In the genomic region with DNA sequence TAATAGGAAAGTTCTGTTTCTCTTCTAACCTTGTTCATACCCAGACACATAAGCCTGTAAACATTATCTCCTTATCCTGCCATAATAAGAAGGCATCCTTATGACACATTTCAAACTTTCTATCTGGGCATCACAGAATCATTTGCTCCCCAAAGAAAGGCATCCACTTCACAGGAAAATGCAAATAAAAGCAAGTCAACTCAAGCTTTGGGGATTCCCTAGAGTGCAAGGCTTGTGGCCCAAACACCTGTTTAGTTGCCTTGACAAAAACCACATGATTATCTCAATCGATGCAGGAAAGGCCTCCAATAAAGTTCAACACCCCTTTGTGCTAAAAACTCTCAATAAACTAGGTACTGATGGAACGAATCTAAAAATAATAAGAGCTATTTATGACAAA, we compare ENCODE assay signal across 14 cellular contexts.
DNase-seq lines count a peak whose midpoint lies in the region; ATAC-seq and TF ChIP-seq lines count a peak whose summit lies in the region.
"Had no signal": no experiment of that assay in that cellular context is flagged by ENCODE, and none has a peak within 500 bp of the region (broad histone marks: within the 10 kb centered on the region; RNA-seq: fewer than 3 reads in every experiment).

No MANE protein-coding gene starts in this region.

- H3K4me1 Mint-ChIP-seq in naive thymus-derived CD8-positive, alpha-beta T cell, result no peaks in the 10 kb centered on the region
- H3K4me1 Mint-ChIP-seq in effector memory CD8-positive, alpha-beta T cell (ENCODE audit: low read depth in 2 of 2), result no peaks in the 10 kb centered on the region

- H3F3A ChIP-seq in MM.1S (ENCODE audit: insufficient read depth, low read length) (peaks cover 22% of the 10 kb centered on the region; the same call in 1 of the 2 replicates), smooth muscle cell (ENCODE audit: low read depth) (no peaks in the 10 kb centered on the region)

- H3K4me2 ChIP-seq in MM.1S (ENCODE audit: low read depth, low read length) (peak overlapping the region; percentile 38; the same call in 1 of the 2 replicates), smooth muscle cell (no peak overlapping the region)
- H3K4me2 ChIP-seq: hepatocyte had no signal

- H3K36me3 ChIP-seq in MM.1S (replicated peaks; ENCODE audit: insufficient read depth, low read length) (no peaks in the 10 kb centered on the region), smooth muscle cell (ENCODE audit: low read depth) (no peaks in the 10 kb centered on the region)

- H3K4me3 ChIP-seq in MM.1S (ENCODE audit: low read length) (no peak overlapping the region), smooth muscle cell (no peak overlapping the region)
- H3K4me3 ChIP-seq: hepatocyte, lung had no signal

- DNase-seq in MM.1S (peak; percentile 72), cerebellar nuclear complex (lab: John Stamatoyannopoulos, UW) (no peak), smooth muscle cell (lab: John Stamatoyannopoulos, UW; ENCODE audit: unreplicated experiment) (no peak)
- DNase-seq in naive thymus-derived CD8-positive, alpha-beta T cell, result no peak
- DNase-seq in effector memory CD8-positive, alpha-beta T cell, result no peak
- DNase-seq: CD8-positive, alpha-beta T cell; NCI-H187 treated with DMSO at 0.1 percent for 48 hours; substantia nigra had no signal

- H3K27me3 Mint-ChIP-seq in naive thymus-derived CD8-positive, alpha-beta T cell, result peaks cover 0 to 18% (median 3%) of the 10 kb centered on the region in 5 donors
- H3K27me3 Mint-ChIP-seq in effector memory CD8-positive, alpha-beta T cell, result no peaks in the 10 kb centered on the region

- POLR2A ChIA-PET in naive thymus-derived CD8-positive, alpha-beta T cell (lab: Charles Lee), result no interaction called here

- no peaks in the 10 kb centered on the region for H3K9me2 ChIP-seq in MM.1S (replicated peaks; ENCODE audit: insufficient read depth, low read length)

- no peaks in the 10 kb centered on the region for H3K9me3 Mint-ChIP-seq in naive thymus-derived CD8-positive, alpha-beta T cell
- no peaks in the 10 kb centered on the region for H3K9me3 Mint-ChIP-seq in effector memory CD8-positive, alpha-beta T cell
- H3K9me3 Mint-ChIP-seq: CD8-positive, alpha-beta T cell had no signal

- H3K79me2 ChIP-seq in MM.1S (ENCODE audit: low read length) (no peaks in the 10 kb centered on the region), smooth muscle cell (ENCODE audit: low read depth) (no peaks in the 10 kb centered on the region)
- H3K79me2 ChIP-seq: hepatocyte, parathyroid adenoma had no signal

- WGBS in smooth muscle cell (ENCODE audit: low lambda C conversion rate), result 70% methylated on average over 2 of the region's 2 CpGs

- no peak overlapping the region for H2AFZ ChIP-seq in MM.1S (ENCODE audit: low read length)
- H2AFZ ChIP-seq in smooth muscle cell (ENCODE audit: low read depth), result no peak overlapping the region
- H2AFZ ChIP-seq: hepatocyte, parathyroid adenoma had no signal

- H3K36me3 Mint-ChIP-seq in naive thymus-derived CD8-positive, alpha-beta T cell, result no peaks in the 10 kb centered on the region
- no peaks in the 10 kb centered on the region for H3K36me3 Mint-ChIP-seq in effector memory CD8-positive, alpha-beta T cell (ENCODE audit: insufficient read depth)
- H3K36me3 Mint-ChIP-seq: CD8-positive, alpha-beta T cell had no signal

- H3K4me3 Mint-ChIP-seq in naive thymus-derived CD8-positive, alpha-beta T cell, result no peak overlapping the region
- no peak overlapping the region for H3K4me3 Mint-ChIP-seq in effector memory CD8-positive, alpha-beta T cell
- H3K4me3 Mint-ChIP-seq: CD8-positive, alpha-beta T cell had no signal

- peaks cover 3% of the 10 kb centered on the region; the same call in 1 of the 2 replicates for H3K27me3 ChIP-seq in MM.1S (replicated peaks; ENCODE audit: insufficient read depth, low read length)
- H3K27me3 ChIP-seq in smooth muscle cell (ENCODE audit: low read depth), result no peaks in the 10 kb centered on the region
- H3K27me3 ChIP-seq: hepatocyte had no signal

- H3K27ac ChIP-seq in MM.1S (ENCODE audit: low read length) (no peak overlapping the region), smooth muscle cell (ENCODE audit: low read depth) (no peak overlapping the region)
- H3K27ac ChIP-seq: hepatocyte, parathyroid adenoma had no signal

- no peak overlapping the region for H3K27ac Mint-ChIP-seq in naive thymus-derived CD8-positive, alpha-beta T cell
- H3K27ac Mint-ChIP-seq in effector memory CD8-positive, alpha-beta T cell, result no peak overlapping the region
- H3K27ac Mint-ChIP-seq: CD8-positive, alpha-beta T cell had no signal

- no peaks in the 10 kb centered on the region for H4K20me1 ChIP-seq in MM.1S (ENCODE audit: insufficient read depth, low read length)
- H4K20me1 ChIP-seq in smooth muscle cell (ENCODE audit: low read depth), result no peaks in the 10 kb centered on the region

- no peaks in the 10 kb centered on the region for H3K9me3 ChIP-seq in MM.1S (replicated peaks; ENCODE audit: insufficient read depth, low read length)
- no peaks in the 10 kb centered on the region for H3K9me3 ChIP-seq in smooth muscle cell (replicated peaks; ENCODE audit: low read depth)

- H3K9ac ChIP-seq in MM.1S (ENCODE audit: low read length) (no peak overlapping the region), smooth muscle cell (ENCODE audit: low read depth) (no peak overlapping the region)
- H3K9ac ChIP-seq: parathyroid adenoma had no signal

- ATAC-seq in GM18868 (IDR thresholded peaks at IDR 0.05; ENCODE audit: unreplicated experiment), result peak; percentile 94
- ATAC-seq in GM21515 (IDR thresholded peaks at IDR 0.05; ENCODE audit: unreplicated experiment), result peak; percentile 88
- peak; percentile 97 for ATAC-seq in HG03045 (IDR thresholded peaks at IDR 0.05; ENCODE audit: unreplicated experiment)
- ATAC-seq in naive thymus-derived CD8-positive, alpha-beta T cell, result no peak
- ATAC-seq in effector memory CD8-positive, alpha-beta T cell (replicated peaks), result no peak
- ATAC-seq: CD8-positive, alpha-beta T cell had no signal

- H3K4me1 ChIP-seq in MM.1S (ENCODE audit: low read length) (peaks cover 31% of the 10 kb centered on the region), smooth muscle cell (ENCODE audit: low read depth) (no peaks in the 10 kb centered on the region)
- H3K4me1 ChIP-seq: parathyroid adenoma had no signal

- no peak for TF ChIP-seq CTCF in MM.1S (IDR thresholded peaks at IDR 0.05; ENCODE audit: low read length)
- TF ChIP-seq CTCF in smooth muscle cell (IDR thresholded peaks at IDR 0.05; ENCODE audit: borderline replicate concordance, insufficient read depth, poor library complexity, severe bottlenecking), result no peak

Comparison
In these comparisons a context has a peak if more than half of its experiments do, and no peak if none do; other contexts are left out.
1. ATAC-seq: peak in GM18868 (single experiment), GM21515 (single experiment) and HG03045 (single experiment); none in naive thymus-derived CD8-positive, alpha-beta T cell (0 of 2) and effector memory CD8-positive, alpha-beta T cell (single experiment).